Comparison of ENCODE assay signal across 10 cellular contexts in the genomic region with DNA sequence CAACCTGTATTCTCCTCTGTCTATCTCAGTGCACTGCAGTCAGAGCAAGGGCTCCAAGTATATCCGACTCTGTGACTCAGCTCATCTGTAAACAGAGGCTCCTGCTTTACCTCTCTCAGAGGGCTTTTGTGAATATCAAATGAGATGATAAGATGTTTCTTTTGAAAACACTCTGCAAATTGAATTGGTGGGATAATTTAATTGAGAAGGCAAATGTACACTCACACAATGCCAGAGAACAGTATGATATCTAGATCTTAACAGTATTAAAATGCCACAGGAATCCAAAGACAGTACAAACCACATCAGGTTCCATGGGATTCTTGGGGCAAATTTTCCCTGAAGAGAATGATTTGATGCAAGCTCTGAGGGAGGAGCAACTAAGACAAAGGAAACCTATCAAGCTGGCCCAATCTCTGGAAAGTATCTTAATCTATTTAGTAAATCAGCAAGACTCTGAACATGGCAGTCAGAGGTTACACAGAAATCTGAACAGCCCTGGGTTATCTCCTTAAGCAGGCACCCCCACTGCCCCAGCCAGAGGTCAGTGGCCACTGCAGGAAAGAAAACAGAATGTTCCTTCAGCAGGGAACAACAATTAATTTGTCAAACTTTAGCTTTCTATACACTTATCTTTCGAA. TPM values are rescaled to one million over a fixed set of nuclear protein-coding genes. Genes with fewer than 3 reads are reported as not detected.
A peak's percentile ranks its signal among the peaks of the same experiment; 100 is the strongest.
DNase-seq lines count a peak whose midpoint lies in the region; ATAC-seq, FAIRE-seq and TF ChIP-seq lines count a peak whose summit lies in the region.
"Had no signal": no experiment of that assay in that cellular context is flagged by ENCODE, and none has a peak within 500 bp of the region (broad histone marks: within the 10 kb centered on the region; RNA-seq: fewer than 3 reads in every experiment).

No MANE protein-coding gene starts in this region.

- H3K4me1 ChIP-seq in RWPE2 (ENCODE audit: insufficient read depth, poor library complexity, severe bottlenecking) = peaks cover 26% of the 10 kb centered on the region
- peaks cover 4 to 23% (median 6%) of the 10 kb centered on the region in 3 donors for H3K4me1 ChIP-seq in esophagus squamous epithelium
- no peaks in the 10 kb centered on the region for H3K4me1 ChIP-seq in parathyroid adenoma

- intact Hi-C loops in esophagus squamous epithelium (cut with DNase I) = no loop called here

- WGBS in esophagus squamous epithelium, 2 donors = 52 to 65% methylated on average over 2 of the region's 2 CpGs

- H3K9me3 ChIP-seq in RWPE2 (ENCODE audit: severe bottlenecking) (no peaks in the 10 kb centered on the region), esophagus squamous epithelium (no peaks in the 10 kb centered on the region), parathyroid adenoma (ENCODE audit: control insufficient read depth, low read length) (no peaks in the 10 kb centered on the region)
- H3K9me3 ChIP-seq: Peyer's patch had no signal

- TF ChIP-seq CTCF in RWPE2 (IDR thresholded peaks at IDR 0.05; ENCODE audit: poor library complexity, severe bottlenecking) = no peak
- TF ChIP-seq CTCF in esophagus squamous epithelium (IDR thresholded peaks at IDR 0.05) = no peak
- TF ChIP-seq CTCF in parathyroid adenoma (IDR thresholded peaks at IDR 0.05) = no peak

- H3K27ac ChIP-seq in RWPE2 (ENCODE audit: poor library complexity, severe bottlenecking) = peak overlapping the region; percentile 38
- H3K27ac ChIP-seq in esophagus squamous epithelium = peak overlapping the region in 3 of 4 donors; percentile 10 to 27 (median 16)
- H3K27ac ChIP-seq in parathyroid adenoma = no peak overlapping the region
- H3K27ac ChIP-seq: Peyer's patch had no signal

- CTCF ChIA-PET in HEK293T (lab: Yijun Ruan, JAX) = interaction anchor here (0.6 kb wide), 1 partner anchor 270 kb away, joined by 3 read pairs; no protein-coding TSS in a partner anchor

- H3K27me3 ChIP-seq in RWPE2 (ENCODE audit: insufficient read depth, poor library complexity, severe bottlenecking) (no peaks in the 10 kb centered on the region), esophagus squamous epithelium (no peaks in the 10 kb centered on the region), parathyroid adenoma (ENCODE audit: control insufficient read depth, insufficient read depth, low read length) (no peaks in the 10 kb centered on the region)
- H3K27me3 ChIP-seq: Peyer's patch had no signal

- H3K9ac ChIP-seq in parathyroid adenoma = no peak overlapping the region

- ATAC-seq in RWPE2 (ENCODE audit: low read depth) = peak; percentile 89

- H3K79me2 ChIP-seq in parathyroid adenoma = no peaks in the 10 kb centered on the region

- H3K4me3 ChIP-seq in RWPE2 (ENCODE audit: severe bottlenecking) = no peak overlapping the region
- no peak overlapping the region for H3K4me3 ChIP-seq in esophagus squamous epithelium
- no peak overlapping the region for H3K4me3 ChIP-seq in parathyroid adenoma (ENCODE audit: low read depth, low read length)
- H3K4me3 ChIP-seq: Peyer's patch had no signal

- peak; percentile 85 for FAIRE-seq in H54 (lab: Jason Lieb, UNC)

- TF ChIP-seq POLR2A in H54 (IDR thresholded peaks at IDR 0.05; ENCODE audit: low read depth, low read length) (no peak), esophagus squamous epithelium (IDR thresholded peaks at IDR 0.05) (no peak)

- POLR2A ChIA-PET in HEK293T (lab: Yijun Ruan, JAX) = no interaction called here

- H3K36me3 ChIP-seq in RWPE2 (ENCODE audit: low read depth) (peaks cover 3% of the 10 kb centered on the region; the same call in 1 of the 2 replicates), esophagus squamous epithelium (no peaks in the 10 kb centered on the region), parathyroid adenoma (ENCODE audit: control insufficient read depth, insufficient read depth, low read length) (no peaks in the 10 kb centered on the region)
- H3K36me3 ChIP-seq: Peyer's patch had no signal

- no peak overlapping the region for H3K4me2 ChIP-seq in parathyroid adenoma (ENCODE audit: low read length)

- DNase-seq in H54 (ENCODE audit: insufficient read length, low spot score) = no peak
- DNase-seq in RWPE2 (ENCODE audit: low spot score) = no peak
- DNase-seq in esophagus squamous epithelium (lab: John Stamatoyannopoulos, UW) = no peak
- no peak for DNase-seq in NCI-H1694 (lab: John Stamatoyannopoulos, UW)
- DNase-seq in hippocampal formation (lab: John Stamatoyannopoulos, UW) = no peak
- no peak for DNase-seq in CD1c-positive myeloid dendritic cell (ENCODE audit: extremely low spot score)
- DNase-seq in HEK293T (ENCODE audit: extremely low spot score) = no peak
- DNase-seq: activated CD4-positive, alpha-beta T cell treated with anti-CD3 and anti-CD28 coated beads, Interleukin-2, amount 50 U/mL, for 48 hours; Peyer's patch had no signal

- peak overlapping the region; percentile 40 for H2AFZ ChIP-seq in parathyroid adenoma

TF ChIP-seq in HEK293T, 16 proteins besides CTCF, POLR2A, EP300 and RAD21:
- TF ChIP-seq L3MBTL2 (conservative IDR thresholded peaks at IDR 0.05) (no peak), FOXA1 (IDR thresholded peaks at IDR 0.05) (no peak), SUZ12 (IDR thresholded peaks at IDR 0.05) (no peak), HDGF (IDR thresholded peaks at IDR 0.05; ENCODE audit: borderline replicate concordance) (no peak), ARNT (IDR thresholded peaks at IDR 0.05) (no peak)
- TF ChIP-seq, protein P1, sequence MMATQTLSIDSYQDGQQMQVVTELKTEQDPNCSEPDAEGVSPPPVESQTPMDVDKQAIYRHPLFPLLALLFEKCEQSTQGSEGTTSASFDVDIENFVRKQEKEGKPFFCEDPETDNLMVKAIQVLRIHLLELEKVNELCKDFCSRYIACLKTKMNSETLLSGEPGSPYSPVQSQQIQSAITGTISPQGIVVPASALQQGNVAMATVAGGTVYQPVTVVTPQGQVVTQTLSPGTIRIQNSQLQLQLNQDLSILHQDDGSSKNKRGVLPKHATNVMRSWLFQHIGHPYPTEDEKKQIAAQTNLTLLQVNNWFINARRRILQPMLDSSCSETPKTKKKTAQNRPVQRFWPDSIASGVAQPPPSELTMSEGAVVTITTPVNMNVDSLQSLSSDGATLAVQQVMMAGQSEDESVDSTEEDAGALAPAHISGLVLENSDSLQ (IDR thresholded peaks at IDR 0.05) = no peak

RNA-seq across cellular contexts. Expression of a gene that starts 45.9 kb away (rescaled TPM):
- 10 to 100 TPM in 3 of 4 donors, 1 to 10 TPM in 1; 9.9 to 30.9 (median 13.7) TPM for total RNA-seq in esophagus squamous epithelium

RNA-seq across cellular contexts. Expression of a gene that starts 46.2 kb away (rescaled TPM):
- 10 to 100 TPM in 3 of 4 donors, 1 to 10 TPM in 1; 7.3 to 32.0 (median 19.6) TPM for total RNA-seq in esophagus squamous epithelium
